In the genomic region with DNA sequence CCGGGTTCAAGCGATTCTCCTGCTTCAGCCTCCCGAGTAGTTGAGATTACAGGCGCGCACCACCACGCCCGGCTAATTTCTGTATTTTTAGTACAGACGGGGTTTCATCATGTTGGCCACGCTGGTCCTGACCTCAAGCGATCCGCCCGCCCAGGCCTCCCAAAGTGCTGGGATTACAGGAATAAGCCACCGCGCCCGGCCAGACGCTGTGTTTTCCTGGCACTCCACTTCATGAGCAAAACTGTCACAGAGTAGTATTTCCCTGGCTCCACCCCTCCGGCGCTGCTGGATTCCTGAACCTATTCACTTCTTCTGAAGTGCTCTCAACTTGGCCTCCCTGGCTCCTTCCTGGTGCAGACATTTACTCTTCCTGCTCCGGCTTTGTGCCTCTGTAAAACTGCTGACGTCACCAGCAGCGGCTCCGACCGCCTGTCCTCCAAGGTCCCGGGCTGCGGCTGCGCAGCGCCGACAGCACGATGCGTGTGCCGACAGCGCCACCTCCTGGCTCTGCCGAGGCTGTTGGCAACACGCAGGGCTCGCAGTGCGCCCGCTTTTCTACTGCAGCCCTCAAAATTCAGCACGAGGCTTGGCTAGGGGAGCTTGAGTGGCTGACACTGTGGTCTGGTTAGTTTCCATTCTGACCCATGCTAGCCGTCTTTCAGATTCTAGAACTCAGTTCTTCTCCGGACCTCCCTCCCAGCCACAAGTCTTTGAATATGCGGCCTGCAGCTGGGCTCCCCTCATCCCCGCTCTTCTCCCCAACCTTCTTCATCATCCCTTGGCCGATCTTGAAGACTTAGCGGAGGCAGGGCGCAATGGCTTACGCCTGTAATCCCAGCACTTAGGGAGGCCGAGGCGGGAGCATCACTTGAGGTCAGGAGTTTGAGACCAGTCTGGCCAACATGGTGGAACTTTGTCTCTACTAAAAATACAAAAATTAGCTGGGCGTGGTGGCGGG, we compare ENCODE assay signal across 8 cellular contexts.
DNase-seq lines count a peak whose midpoint lies in the region; ATAC-seq and TF ChIP-seq lines count a peak whose summit lies in the region.

No MANE protein-coding gene starts in this region.

- H3K27ac ChIP-seq in VCaP (peak overlapping the region; percentile 79), skin epidermis (peak overlapping the region in 20 of 21 experiments; percentile 32 to 85 (median 77))

- peak overlapping the region in 3 of 7 experiments; percentile 2 to 34 (median 9) for H3K4me3 ChIP-seq in skin epidermis

- DNase-seq in NCI-H2196 treated with DMSO at 0.1 percent for 48 hours (lab: John Stamatoyannopoulos, UW; ENCODE audit: unreplicated experiment) (peak; percentile 87), T47D (ENCODE audit: low read depth in 1 of 2, low spot score in 1 of 2) (peak; percentile 69 to 95), iPS-NIHi7 (ENCODE audit: extremely low spot score) (peak; percentile 96)

- ATAC-seq in HG03095 (IDR thresholded peaks at IDR 0.05; ENCODE audit: unreplicated experiment) (peak; percentile 65), HG03457 (IDR thresholded peaks at IDR 0.05; ENCODE audit: unreplicated experiment) (no peak)

- in situ Hi-C loops in T47D (cut with HindIII; ENCODE audit: low pct_unique_long_range_greater_than_20kb, low sequenced_read_pairs): no loop called here

- peak; percentile 98 for TF ChIP-seq CTCF in GM12874 (IDR thresholded peaks at IDR 0.05; ENCODE audit: insufficient read depth, low read depth, low read length)
- TF ChIP-seq CTCF in VCaP (conservative IDR thresholded peaks at IDR 0.05): peak; percentile 97
